19 cellular contexts compared by ENCODE assay signal in genomic region chr14:36085861-36086260, GRCh38.
DNase-seq lines count a peak whose midpoint lies in the region; TF ChIP-seq lines count a peak whose summit lies in the region.
"Had no signal": no experiment of that assay in that cellular context is flagged by ENCODE, and none has a peak within 500 bp of the region (broad histone marks: within the 10 kb centered on the region; RNA-seq: fewer than 3 reads in every experiment).

No MANE protein-coding gene starts in this region.

- H4K20me1 ChIP-seq in Karpas-422 (ENCODE audit: insufficient read depth, low read depth, low read length) = no peaks in the 10 kb centered on the region
- no peaks in the 10 kb centered on the region for H4K20me1 ChIP-seq in neural progenitor cell (ENCODE audit: low read depth)
- no peaks in the 10 kb centered on the region for H4K20me1 ChIP-seq in PC-9 (ENCODE audit: insufficient read depth)
- H4K20me1 ChIP-seq: BLaER1 had no signal

- H3K4me3 Mint-ChIP-seq in neural progenitor cell = no peak overlapping the region
- H3K4me3 Mint-ChIP-seq: CD4-positive, alpha-beta memory T cell had no signal

- no peaks in the 10 kb centered on the region for H3K27me3 ChIP-seq in Karpas-422 (ENCODE audit: low read length)
- H3K27me3 ChIP-seq in neural progenitor cell = peaks cover 26% of the 10 kb centered on the region
- no peaks in the 10 kb centered on the region for H3K27me3 ChIP-seq in PC-9 (ENCODE audit: insufficient read depth, low read depth)
- H3K27me3 ChIP-seq: BLaER1, Peyer's patch had no signal

- peak overlapping the region; percentile 11 for H3K4me2 ChIP-seq in Karpas-422 (ENCODE audit: low read depth, low read length, poor library complexity, severe bottlenecking)
- H3K4me2 ChIP-seq in neural progenitor cell = no peak overlapping the region
- H3K4me2 ChIP-seq in PC-9 = no peak overlapping the region
- H3K4me2 ChIP-seq: A549, BLaER1 had no signal

- no peak overlapping the region for H3K27ac ChIP-seq in Karpas-422 (ENCODE audit: low read length)
- H3K27ac ChIP-seq in neural progenitor cell = no peak overlapping the region
- H3K27ac ChIP-seq in PC-9 = no peak overlapping the region
- H3K27ac ChIP-seq: BLaER1, GM23248, Peyer's patch had no signal

- H3F3A ChIP-seq in neural progenitor cell (ENCODE audit: low read depth) = no peaks in the 10 kb centered on the region
- H3F3A ChIP-seq in PC-9 (ENCODE audit: insufficient read depth, low read depth) = no peaks in the 10 kb centered on the region

- H3K36me3 ChIP-seq in Karpas-422 (ENCODE audit: insufficient read depth, low read length) (no peaks in the 10 kb centered on the region), neural progenitor cell (no peaks in the 10 kb centered on the region), PC-9 (ENCODE audit: low read depth) (no peaks in the 10 kb centered on the region)
- H3K36me3 ChIP-seq: BLaER1, Peyer's patch had no signal

- H3K9me3 ChIP-seq in Karpas-422 (ENCODE audit: low read length) = no peaks in the 10 kb centered on the region
- no peaks in the 10 kb centered on the region for H3K9me3 ChIP-seq in neural progenitor cell (ENCODE audit: low read depth)
- H3K9me3 ChIP-seq in PC-9 (ENCODE audit: insufficient read depth, low read depth) = no peaks in the 10 kb centered on the region
- H3K9me3 ChIP-seq: A549, BLaER1, Peyer's patch had no signal

- no peaks in the 10 kb centered on the region for H3K36me3 Mint-ChIP-seq in neural progenitor cell
- H3K36me3 Mint-ChIP-seq: CD4-positive, alpha-beta memory T cell had no signal

- no peaks in the 10 kb centered on the region for H3K4me1 Mint-ChIP-seq in neural progenitor cell
- H3K4me1 Mint-ChIP-seq: CD4-positive, alpha-beta memory T cell had no signal

- H3K9ac ChIP-seq in Karpas-422 (ENCODE audit: low read length) (no peak overlapping the region), neural progenitor cell (no peak overlapping the region)
- H3K9ac ChIP-seq: BLaER1, GM23248 had no signal

- no peaks in the 10 kb centered on the region for H3K9me3 Mint-ChIP-seq in neural progenitor cell

- BruUV-seq in PC-9 (replicated peaks; lab: Mats Ljungman, UMichigan) = no TSS peak

- H3K4me3 ChIP-seq in Karpas-422 (ENCODE audit: low read length) (no peak overlapping the region), neural progenitor cell (no peak overlapping the region), PC-9 (no peak overlapping the region)
- H3K4me3 ChIP-seq: A549, BLaER1, GM23248, Peyer's patch had no signal

- H2AFZ ChIP-seq in Karpas-422 (ENCODE audit: low read length) = no peak overlapping the region
- H2AFZ ChIP-seq in neural progenitor cell (replicated peaks) = peak overlapping the region; percentile 42
- no peak overlapping the region for H2AFZ ChIP-seq in PC-9
- H2AFZ ChIP-seq: GM23248 had no signal

- POLR2A ChIA-PET in PC-9 (lab: Charles Lee; ENCODE audit: unreplicated experiment) = no interaction called here

- H3K9me2 ChIP-seq in Karpas-422 (replicated peaks; ENCODE audit: insufficient read depth, low read length) = no peaks in the 10 kb centered on the region
- H3K9me2 ChIP-seq in PC-9 (ENCODE audit: insufficient read depth) = no peaks in the 10 kb centered on the region

- TF ChIP-seq CTCF in neural progenitor cell (IDR thresholded peaks at IDR 0.05) (no peak), PC-9 (conservative IDR thresholded peaks at IDR 0.05) (no peak)

- peaks cover 2% of the 10 kb centered on the region for H3K27me3 Mint-ChIP-seq in neural progenitor cell (ENCODE audit: insufficient read depth, low read depth)

- H3K4me1 ChIP-seq in Karpas-422 (ENCODE audit: low read length) (peaks cover 10% of the 10 kb centered on the region), neural progenitor cell (no peaks in the 10 kb centered on the region), PC-9 (replicated peaks; ENCODE audit: insufficient read depth) (no peaks in the 10 kb centered on the region)
- H3K4me1 ChIP-seq: BLaER1, Peyer's patch had no signal

- CTCF ChIA-PET in PC-9 (lab: Charles Lee) = no interaction called here

- peak; percentile 34 for DNase-seq in NCI-H2227 (lab: John Stamatoyannopoulos, UW; ENCODE audit: unreplicated experiment)
- no peak for DNase-seq in NCI-H2227 treated with DMSO at 0.1 percent for 48 hours (lab: John Stamatoyannopoulos, UW)
- peak; percentile 55 for DNase-seq in Karpas-422
- peak; percentile 68 for DNase-seq in NCI-H748 (lab: John Stamatoyannopoulos, UW; ENCODE audit: unreplicated experiment)
- no peak for DNase-seq in neural progenitor cell (ENCODE audit: low spot score)
- no peak for DNase-seq in NK-92 treated with Interleukin-12 subunit alpha and Interleukin-12 subunit beta, amount 100 ng/mL, for 24 hours (lab: John Stamatoyannopoulos, UW)
- DNase-seq in PC-9 = no peak
- DNase-seq: CD4-positive, alpha-beta memory T cell; DMS53; GM23248; HCEC 1CT; KG1; NCI-H1092; NCI-H1694; NCI-H2171 treated with DMSO at 0.1 percent for 48 hours; Peyer's patch; SW 1271 had no signal

- H3K27ac Mint-ChIP-seq in neural progenitor cell = no peak overlapping the region
- H3K27ac Mint-ChIP-seq: CD4-positive, alpha-beta memory T cell had no signal

- no peaks in the 10 kb centered on the region for H3K79me2 ChIP-seq in Karpas-422 (ENCODE audit: low read length)
- H3K79me2 ChIP-seq in neural progenitor cell (ENCODE audit: low read depth) = no peaks in the 10 kb centered on the region
- H3K79me2 ChIP-seq in PC-9 (ENCODE audit: low read depth) = no peaks in the 10 kb centered on the region

- intact Hi-C loops in PC-9 (cut with micrococcal nuclease; ENCODE audit: unreplicated experiment) = no loop called here

Comparison
In these comparisons a context has a peak if more than half of its experiments do, and no peak if none do; other contexts are left out.
1. DNase-seq: peak in NCI-H2227 (single experiment), Karpas-422 (single experiment) and NCI-H748 (single experiment); none in NCI-H2227 treated with DMSO at 0.1 percent for 48 hours (single experiment), neural progenitor cell (single experiment), NK-92 treated with Interleukin-12 subunit alpha and Interleukin-12 subunit beta, amount 100 ng/mL, for 24 hours (single experiment) and PC-9 (0 of 2).